ENCODE assay signal across 12 cellular contexts in genomic region chr7:47535033-47535703, GRCh38. TPM values are rescaled to one million over a fixed set of nuclear protein-coding genes. Genes with fewer than 3 reads are reported as not detected.
DNase-seq lines count a peak whose midpoint lies in the region; ATAC-seq and TF ChIP-seq lines count a peak whose summit lies in the region.
"Had no signal": no experiment of that assay in that cellular context is flagged by ENCODE, and none has a peak within 500 bp of the region (broad histone marks: within the 10 kb centered on the region; RNA-seq: fewer than 3 reads in every experiment).

No MANE protein-coding gene starts in this region.

- peaks cover 0 to 61% (median 32%) of the 10 kb centered on the region in 4 donors for H3K4me1 ChIP-seq in right lobe of liver

- H3K9me3 Mint-ChIP-seq in type B pancreatic cell, result peaks cover 2% of the 10 kb centered on the region

- H3K27me3 Mint-ChIP-seq in type B pancreatic cell, result peaks cover 3% of the 10 kb centered on the region

- no peaks in the 10 kb centered on the region for H3K27me3 ChIP-seq in right lobe of liver

- H3K36me3 ChIP-seq in right lobe of liver, result no peaks in the 10 kb centered on the region

- peak; percentile 26 for TF ChIP-seq POLR2A in right lobe of liver (IDR thresholded peaks at IDR 0.05)

- peak overlapping the region; percentile 52 to 57 (median 55) for H3K27ac ChIP-seq in right lobe of liver
- H3K27ac ChIP-seq: KMS-11 had no signal

- peak; percentile 23 to 43 (median 28) for ATAC-seq in right lobe of liver

- 25% methylated on average over 6 of the region's 6 CpGs for WGBS in right lobe of liver (ENCODE audit: insufficient coverage, low coverage, low lambda C conversion rate, missing lambda C conversion rate)

- H3K27ac Mint-ChIP-seq in type B pancreatic cell, result peak overlapping the region; percentile 90
- H3K27ac Mint-ChIP-seq: activated B cell treated with CpG ODN at 0.5 μM for 24 hours; activated naive CD4-positive, alpha-beta T cell treated with anti-CD3 and anti-CD28 coated beads, Interleukin-2, amount 10 ng/mL, durations not matched to agents 7 days and 5 days had no signal

- H3K4me3 Mint-ChIP-seq in type B pancreatic cell, result peak overlapping the region; percentile 95
- H3K4me3 Mint-ChIP-seq: activated B cell treated with CpG ODN at 0.5 μM for 24 hours; activated naive CD4-positive, alpha-beta T cell treated with anti-CD3 and anti-CD28 coated beads, Interleukin-2, amount 10 ng/mL, durations not matched to agents 7 days and 5 days had no signal

- DNase-seq in NCI-H524 (lab: John Stamatoyannopoulos, UW), result peak; percentile 42 to 78
- DNase-seq in NCI-H524 treated with DMSO at 0.1 percent for 48 hours (lab: John Stamatoyannopoulos, UW), result no peak
- DNase-seq in astrocyte of the spinal cord (ENCODE audit: low read depth, low spot score), result peak; percentile 22
- DNase-seq in right lobe of liver, result no peak
- DNase-seq in type B pancreatic cell (ENCODE audit: extremely low spot score, unreplicated experiment), result no peak
- no peak for DNase-seq in OCI-M2 (lab: John Stamatoyannopoulos, UW; ENCODE audit: unreplicated experiment)
- DNase-seq in SW480 (ENCODE audit: low spot score), result no peak
- no peak for DNase-seq in activated T-cell treated with anti-CD3 and anti-CD28 coated beads for 4 hours
- DNase-seq: activated B cell treated with CpG ODN at 0.5 μM for 24 hours; activated naive CD4-positive, alpha-beta T cell treated with anti-CD3 and anti-CD28 coated beads, Interleukin-2, amount 10 ng/mL, durations not matched to agents 7 days and 5 days; effector memory CD4-positive, alpha-beta T cell had no signal

- no peak for TF ChIP-seq CTCF in astrocyte of the spinal cord (IDR thresholded peaks at IDR 0.05; ENCODE audit: low read depth, low read length)
- no peak for TF ChIP-seq CTCF in right lobe of liver (IDR thresholded peaks at IDR 0.05)
- no peak for TF ChIP-seq CTCF in type B pancreatic cell (conservative IDR thresholded peaks at IDR 0.05)

- in situ Hi-C loops in astrocyte of the spinal cord (cut with HindIII; ENCODE audit: low sequenced_read_pairs), result no loop called here

- no peaks in the 10 kb centered on the region for H3K9me3 ChIP-seq in right lobe of liver

- no peak overlapping the region for H3K4me3 ChIP-seq in astrocyte of the spinal cord (ENCODE audit: low read depth, low read length)
- peak overlapping the region in 1 of 3 donors; percentile 6 for H3K4me3 ChIP-seq in right lobe of liver

- intact Hi-C loops in right lobe of liver (cut with DNase I), result no loop called here

- peaks cover 44% of the 10 kb centered on the region for H3K4me1 Mint-ChIP-seq in type B pancreatic cell (ENCODE audit: unreplicated experiment)
- H3K4me1 Mint-ChIP-seq: activated naive CD4-positive, alpha-beta T cell treated with anti-CD3 and anti-CD28 coated beads, Interleukin-2, amount 10 ng/mL, durations not matched to agents 7 days and 5 days had no signal

- peaks cover 6% of the 10 kb centered on the region for H3K36me3 Mint-ChIP-seq in type B pancreatic cell
- H3K36me3 Mint-ChIP-seq: activated naive CD4-positive, alpha-beta T cell treated with anti-CD3 and anti-CD28 coated beads, Interleukin-2, amount 10 ng/mL, durations not matched to agents 7 days and 5 days had no signal

RNA-seq across cellular contexts. Expression of gene TNS3, which starts 46.7 kb away (rescaled TPM):
- 10 to 100 TPM; 51.2 to 95.0 (median 58.4) TPM for total RNA-seq in right lobe of liver
- total RNA-seq in type B pancreatic cell (ENCODE audit: low replicate concordance), result 48.8 and 138 TPM in 2 replicates

Comparison
In these comparisons a context has a peak if more than half of its experiments do, and no peak if none do; other contexts are left out.
1. DNase-seq: peak in NCI-H524 (2 of 2) and astrocyte of the spinal cord (single experiment); none in NCI-H524 treated with DMSO at 0.1 percent for 48 hours (single experiment), right lobe of liver (0 of 3), type B pancreatic cell (single experiment), OCI-M2 (single experiment), SW480 (single experiment) and activated T-cell treated with anti-CD3 and anti-CD28 coated beads for 4 hours (single experiment).